19 cellular contexts compared by ENCODE assay signal in genomic region chr13:20521388-20521787, GRCh38.
"Had no signal": no experiment of that assay in that cellular context is flagged by ENCODE, and none has a peak within 500 bp of the region (broad histone marks: within the 10 kb centered on the region; RNA-seq: fewer than 3 reads in every experiment).

No MANE protein-coding gene starts in this region.

- DNase-seq: activated CD4-positive, alpha-beta T cell treated with anti-CD3 and anti-CD28 coated beads, Interleukin-2, amount 10 ng/mL, durations not matched to agents 24 days and 14 days; activated CD4-positive, CD25-positive, alpha-beta regulatory T cell; activated CD8-positive, alpha-beta memory T cell treated with anti-CD3 and anti-CD28 coated beads, Interleukin-2, amount 50 U/mL, for 48 hours; activated gamma-delta T cell treated with Interleukin-2 at 50 U/mL for 16 hours; activated T-cell treated with anti-CD3 and anti-CD28 coated beads, Interleukin-2, amount 50 U/mL, for 72 hours; cortex of kidney; effector memory CD8-positive, alpha-beta T cell; foreskin melanocyte; heart right ventricle; left colon; psoas muscle; sigmoid colon; stimulated activated CD4-positive, alpha-beta T cell treated with anti-CD3 and anti-CD28 coated beads, Interleukin-2, amount 100 ng/mL, for 24 hours; upper lobe of right lung had no signal

- H3K4me3 Mint-ChIP-seq: activated CD4-positive, alpha-beta T cell treated with anti-CD3 and anti-CD28 coated beads, Interleukin-2, amount 10 ng/mL, durations not matched to agents 24 days and 14 days; activated naive CD8-positive, alpha-beta T cell; activated T-cell treated with anti-CD3 and anti-CD28 coated beads, Interleukin-2, amount 50 U/mL, for 72 hours; central memory CD8-positive, alpha-beta T cell; effector memory CD8-positive, alpha-beta T cell; neural progenitor cell; T-helper 2 cell treated with Interferon-gamma antibody and Interleukin-4, amounts not matched to agents 5 μg/mL and 100 μg/mL, for 36 hours had no signal

- H3K27me3 ChIP-seq: heart right ventricle, sigmoid colon, upper lobe of right lung had no signal

- H3K4me2 ChIP-seq: neural progenitor cell had no signal

- ATAC-seq: activated T-cell treated with anti-CD3 and anti-CD28 coated beads, Interleukin-2, amount 50 U/mL, for 72 hours; effector memory CD8-positive, alpha-beta T cell; heart right ventricle; left colon; psoas muscle; upper lobe of right lung had no signal

- H3K36me3 ChIP-seq: heart right ventricle, neural progenitor cell, sigmoid colon, thoracic aorta, upper lobe of right lung had no signal

- H3K9me3 Mint-ChIP-seq: activated T-cell treated with anti-CD3 and anti-CD28 coated beads, Interleukin-2, amount 50 U/mL, for 72 hours; central memory CD8-positive, alpha-beta T cell; effector memory CD8-positive, alpha-beta T cell; neural progenitor cell; T-helper 2 cell treated with Interferon-gamma antibody and Interleukin-4, amounts not matched to agents 5 μg/mL and 100 μg/mL, for 36 hours had no signal

- H3K9ac ChIP-seq: neural progenitor cell had no signal

- H3K36me3 Mint-ChIP-seq: activated naive CD8-positive, alpha-beta T cell; neural progenitor cell had no signal

- H3K9me3 ChIP-seq: heart right ventricle, psoas muscle, sigmoid colon, thoracic aorta, upper lobe of right lung had no signal

- H3K27ac ChIP-seq: neural progenitor cell, psoas muscle, sigmoid colon, thoracic aorta, upper lobe of right lung had no signal

- H2AFZ ChIP-seq: neural progenitor cell had no signal

- H3K4me3 ChIP-seq: heart right ventricle, neural progenitor cell, psoas muscle, sigmoid colon, thoracic aorta, upper lobe of right lung had no signal

- H3K4me1 ChIP-seq: psoas muscle had no signal

- H3K27me3 Mint-ChIP-seq: activated CD4-positive, alpha-beta T cell treated with anti-CD3 and anti-CD28 coated beads, Interleukin-2, amount 10 ng/mL, durations not matched to agents 24 days and 14 days; activated naive CD8-positive, alpha-beta T cell; central memory CD8-positive, alpha-beta T cell; effector memory CD8-positive, alpha-beta T cell had no signal

- H3K27ac Mint-ChIP-seq: activated CD4-positive, alpha-beta T cell treated with anti-CD3 and anti-CD28 coated beads, Interleukin-2, amount 10 ng/mL, durations not matched to agents 24 days and 14 days; activated naive CD8-positive, alpha-beta T cell; activated T-cell treated with anti-CD3 and anti-CD28 coated beads, Interleukin-2, amount 50 U/mL, for 72 hours; effector memory CD8-positive, alpha-beta T cell; neural progenitor cell; T-helper 2 cell treated with Interferon-gamma antibody and Interleukin-4, amounts not matched to agents 5 μg/mL and 100 μg/mL, for 36 hours had no signal
